Comparison of ENCODE assay signal across 20 cellular contexts in the genomic region with DNA sequence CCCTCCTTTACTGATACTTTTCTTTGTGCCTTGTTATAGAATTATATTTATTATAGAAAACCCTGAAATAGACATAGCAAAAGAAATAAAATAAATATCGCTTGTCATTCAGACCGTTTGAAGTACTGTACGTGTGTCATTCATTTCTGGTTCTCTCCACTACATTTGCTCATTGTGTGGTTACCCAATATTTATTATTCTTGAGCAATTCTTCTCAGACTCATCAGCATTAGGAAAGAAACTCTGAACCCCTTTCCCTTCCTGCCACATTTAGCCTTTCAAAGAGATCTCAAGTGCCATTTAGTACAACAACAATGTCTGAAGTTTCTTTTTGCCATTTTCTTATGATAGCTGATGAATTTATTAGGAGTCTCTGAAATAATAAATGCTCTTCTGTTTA.
DNase-seq lines count a peak whose midpoint lies in the region; ATAC-seq and TF ChIP-seq lines count a peak whose summit lies in the region.
"Had no signal": no experiment of that assay in that cellular context is flagged by ENCODE, and none has a peak within 500 bp of the region (broad histone marks: within the 10 kb centered on the region; RNA-seq: fewer than 3 reads in every experiment).

No MANE protein-coding gene starts in this region.

- no peak overlapping the region for H3K4me3 ChIP-seq in SK-N-MC
- H3K4me3 ChIP-seq in fibroblast of lung (replicated peaks in 1 of 4; ENCODE audit: control extremely low read depth in 1 of 4, insufficient read depth in 1 of 4, low read depth in 3 of 4, low read length in 4 of 4): no peak overlapping the region
- H3K4me3 ChIP-seq in MG63: no peak overlapping the region
- H3K4me3 ChIP-seq: cardiac muscle cell, sigmoid colon, tibial artery had no signal

- no peaks in the 10 kb centered on the region for H3K4me1 Mint-ChIP-seq in glutamatergic neuron (ENCODE audit: low read depth, unreplicated experiment)
- H3K4me1 Mint-ChIP-seq: activated naive CD8-positive, alpha-beta T cell treated with anti-CD3 and anti-CD28 coated beads, Interleukin-2, amount 10 ng/mL, durations not matched to agents 7 days and 5 days; activated T-helper 17 cell treated with anti-CD3 and anti-CD28 coated beads, Interleukin-2, amount 50 U/mL, for 72 hours; stimulated activated naive B cell treated with anti-CD40 and anti-IgM and Interleukin-4, amounts not matched to agents 10 μg/mL and 1 μg/mL and 100 μg/mL, for 72 hours had no signal

- peaks cover 2% of the 10 kb centered on the region for H4K20me1 ChIP-seq in fibroblast of lung (ENCODE audit: control insufficient read depth, extremely low read depth, insufficient read depth, low read length)

- H3K27ac Mint-ChIP-seq in glutamatergic neuron (ENCODE audit: unreplicated experiment): no peak overlapping the region
- H3K27ac Mint-ChIP-seq: activated naive CD8-positive, alpha-beta T cell treated with anti-CD3 and anti-CD28 coated beads, Interleukin-2, amount 10 ng/mL, durations not matched to agents 7 days and 5 days; activated T-helper 17 cell treated with anti-CD3 and anti-CD28 coated beads, Interleukin-2, amount 50 U/mL, for 72 hours; stimulated activated naive B cell treated with anti-CD40 and anti-IgM and Interleukin-4, amounts not matched to agents 10 μg/mL and 1 μg/mL and 100 μg/mL, for 72 hours had no signal

- H3K9me3 ChIP-seq in SK-N-MC (ENCODE audit: low read depth, low read length) (no peaks in the 10 kb centered on the region), fibroblast of lung (ENCODE audit: control insufficient read depth, insufficient read depth, low read depth, low read length) (no peaks in the 10 kb centered on the region), MG63 (no peaks in the 10 kb centered on the region)
- H3K9me3 ChIP-seq: neutrophil, sigmoid colon, tibial artery had no signal

- no peak overlapping the region for H2AFZ ChIP-seq in fibroblast of lung (ENCODE audit: low read length)

- no peaks in the 10 kb centered on the region for H3K27me3 ChIP-seq in fibroblast of lung (ENCODE audit: control insufficient read depth, insufficient read depth, low read length)
- no peaks in the 10 kb centered on the region for H3K27me3 ChIP-seq in MG63
- H3K27me3 ChIP-seq: cardiac muscle cell, neutrophil, sigmoid colon, tibial artery had no signal

- no peaks in the 10 kb centered on the region for H3K4me1 ChIP-seq in fibroblast of lung (ENCODE audit: control insufficient read depth, extremely low read depth, insufficient read depth, low read length)
- H3K4me1 ChIP-seq: sigmoid colon, tibial artery had no signal

- H3K36me3 Mint-ChIP-seq in glutamatergic neuron (ENCODE audit: unreplicated experiment): no peaks in the 10 kb centered on the region
- H3K36me3 Mint-ChIP-seq: activated naive CD8-positive, alpha-beta T cell treated with anti-CD3 and anti-CD28 coated beads, Interleukin-2, amount 10 ng/mL, durations not matched to agents 7 days and 5 days; stimulated activated naive B cell treated with anti-CD40 and anti-IgM and Interleukin-4, amounts not matched to agents 10 μg/mL and 1 μg/mL and 100 μg/mL, for 72 hours had no signal

- H3K4me3 Mint-ChIP-seq in glutamatergic neuron (ENCODE audit: unreplicated experiment): no peak overlapping the region
- H3K4me3 Mint-ChIP-seq: activated naive CD8-positive, alpha-beta T cell treated with anti-CD3 and anti-CD28 coated beads, Interleukin-2, amount 10 ng/mL, durations not matched to agents 7 days and 5 days; activated T-helper 17 cell treated with anti-CD3 and anti-CD28 coated beads, Interleukin-2, amount 50 U/mL, for 72 hours; stimulated activated naive B cell treated with anti-CD40 and anti-IgM and Interleukin-4, amounts not matched to agents 10 μg/mL and 1 μg/mL and 100 μg/mL, for 72 hours had no signal

- peak overlapping the region; percentile 88 for H3K27ac ChIP-seq in SK-N-MC
- no peak overlapping the region for H3K27ac ChIP-seq in fibroblast of lung (ENCODE audit: insufficient read depth, low read length)
- H3K27ac ChIP-seq: cardiac muscle cell, epithelial cell of prostate, neutrophil, sigmoid colon, tibial artery had no signal

- H3K9ac ChIP-seq in SK-N-MC (ENCODE audit: insufficient read length): no peak overlapping the region
- H3K9ac ChIP-seq in fibroblast of lung (ENCODE audit: insufficient read depth, low read length): no peak overlapping the region

- H3K9me3 Mint-ChIP-seq in glutamatergic neuron (ENCODE audit: unreplicated experiment): no peaks in the 10 kb centered on the region
- H3K9me3 Mint-ChIP-seq: activated naive CD8-positive, alpha-beta T cell treated with anti-CD3 and anti-CD28 coated beads, Interleukin-2, amount 10 ng/mL, durations not matched to agents 7 days and 5 days; activated T-helper 17 cell treated with anti-CD3 and anti-CD28 coated beads, Interleukin-2, amount 50 U/mL, for 72 hours; stimulated activated naive B cell treated with anti-CD40 and anti-IgM and Interleukin-4, amounts not matched to agents 10 μg/mL and 1 μg/mL and 100 μg/mL, for 72 hours had no signal

- ATAC-seq in sciatic nerve: peak; percentile 75
- ATAC-seq: activated T-helper 17 cell treated with anti-CD3 and anti-CD28 coated beads, Interleukin-2, amount 50 U/mL, for 72 hours; stimulated activated naive B cell treated with anti-CD40 and anti-IgM and Interleukin-4, amounts not matched to agents 10 μg/mL and 1 μg/mL and 100 μg/mL, for 72 hours had no signal

- in situ Hi-C loops in G401 (cut with HindIII; ENCODE audit: low sequenced_read_pairs): no loop called here

- TF ChIP-seq CTCF in fibroblast of lung (conservative IDR thresholded peaks at IDR 0.05 in 1 of 2, IDR thresholded peaks at IDR 0.05 in 1 of 2; ENCODE audit: low read depth in 1 of 2, low read length in 2 of 2) (no peak), glutamatergic neuron (IDR thresholded peaks at IDR 0.05; ENCODE audit: partially characterized antibody, unreplicated experiment) (no peak)

- H3K4me2 ChIP-seq in fibroblast of lung (ENCODE audit: extremely low read depth, insufficient read depth, low read length): no peak overlapping the region

- DNase-seq in ELR (ENCODE audit: low read depth): peak; percentile 29
- DNase-seq in SK-N-MC (ENCODE audit: low read depth, low spot score): no peak
- DNase-seq in fibroblast of lung (ENCODE audit: low read depth in 2 of 2): peak; percentile 41 to 64
- no peak for DNase-seq in sciatic nerve (ENCODE audit: low spot score)
- DNase-seq in head of caudate nucleus: no peak
- no peak for DNase-seq in glutamatergic neuron
- no peak for DNase-seq in MG63
- DNase-seq in G401 (ENCODE audit: low spot score): no peak
- DNase-seq: activated CD4-positive, alpha-beta T cell treated with anti-CD3 and anti-CD28 coated beads for 48 hours; activated naive CD8-positive, alpha-beta T cell treated with anti-CD3 and anti-CD28 coated beads, Interleukin-2, amount 10 ng/mL, durations not matched to agents 7 days and 5 days; dermis blood vessel endothelial cell; NCI-H1694; sigmoid colon; stimulated activated naive B cell treated with anti-CD40 and anti-IgM and Interleukin-4, amounts not matched to agents 10 μg/mL and 1 μg/mL and 100 μg/mL, for 72 hours; SW 1271; tibial artery had no signal

- H3K79me2 ChIP-seq in fibroblast of lung (ENCODE audit: control insufficient read depth, insufficient read depth, low read length): no peaks in the 10 kb centered on the region

- intact Hi-C loops in sciatic nerve (cut with DNase I): no loop called here
- intact Hi-C loops in head of caudate nucleus (cut with DNase I): no loop called here

- H3K36me3 ChIP-seq in SK-N-MC (ENCODE audit: insufficient read depth, low read length) (no peaks in the 10 kb centered on the region), fibroblast of lung (ENCODE audit: control insufficient read depth, insufficient read depth, low read length) (no peaks in the 10 kb centered on the region), MG63 (no peaks in the 10 kb centered on the region)
- H3K36me3 ChIP-seq: cardiac muscle cell, neutrophil, sigmoid colon, tibial artery had no signal

- no peaks in the 10 kb centered on the region for H3K27me3 Mint-ChIP-seq in glutamatergic neuron (ENCODE audit: unreplicated experiment)
- H3K27me3 Mint-ChIP-seq: activated naive CD8-positive, alpha-beta T cell treated with anti-CD3 and anti-CD28 coated beads, Interleukin-2, amount 10 ng/mL, durations not matched to agents 7 days and 5 days; stimulated activated naive B cell treated with anti-CD40 and anti-IgM and Interleukin-4, amounts not matched to agents 10 μg/mL and 1 μg/mL and 100 μg/mL, for 72 hours had no signal

Comparison
In these comparisons a context has a peak if more than half of its experiments do, and no peak if none do; other contexts are left out.
1. DNase-seq: peak in ELR (single experiment) and fibroblast of lung (2 of 2); none in SK-N-MC (single experiment), sciatic nerve (single experiment), head of caudate nucleus (0 of 42), glutamatergic neuron (single experiment), MG63 (single experiment) and G401 (single experiment).